10 cellular contexts compared by ENCODE assay signal in genomic region chr5:158463971-158464370, GRCh38.
DNase-seq lines count a peak whose midpoint lies in the region; ATAC-seq and TF ChIP-seq lines count a peak whose summit lies in the region.
"Had no signal": no experiment of that assay in that cellular context is flagged by ENCODE, and none has a peak within 500 bp of the region (broad histone marks: within the 10 kb centered on the region; RNA-seq: fewer than 3 reads in every experiment).

No MANE protein-coding gene starts in this region.

- intact Hi-C loops in gastrocnemius medialis (cut with DNase I; ENCODE audit: low total_unique reads) (loop anchor here (10.0 kb wide), 2 partner anchors 91 to 641 kb away; no protein-coding TSS in a partner anchor), stomach (cut with DNase I; ENCODE audit: low total_unique reads) (no loop called here)

- TF ChIP-seq POLR2A in gastrocnemius medialis (IDR thresholded peaks at IDR 0.05) (no peak), stomach (IDR thresholded peaks at IDR 0.05) (no peak)

- no peak for TF ChIP-seq CTCF in GM13977 (IDR thresholded peaks at IDR 0.05; ENCODE audit: extremely low read depth, insufficient read depth, missing control alignments)
- TF ChIP-seq CTCF in fibroblast of pulmonary artery (IDR thresholded peaks at IDR 0.05; ENCODE audit: low read length, missing control alignments): no peak
- TF ChIP-seq CTCF in gastrocnemius medialis (IDR thresholded peaks at IDR 0.05 in 4 of 5, conservative IDR thresholded peaks at IDR 0.05 in 1 of 5): no peak
- TF ChIP-seq CTCF in stomach (IDR thresholded peaks at IDR 0.05): no peak

- no peak for TF ChIP-seq EP300 in stomach (IDR thresholded peaks at IDR 0.05)

- H3K4me1 ChIP-seq in gastrocnemius medialis: peaks cover 7 to 10% of the 10 kb centered on the region in 2 donors
- H3K4me1 ChIP-seq in stomach: peaks cover 0 to 7% (median 1%) of the 10 kb centered on the region in 4 donors

- no peaks in the 10 kb centered on the region for H3K27me3 ChIP-seq in gastrocnemius medialis
- H3K27me3 ChIP-seq in stomach: no peaks in the 10 kb centered on the region
- H3K27me3 ChIP-seq: heart right ventricle had no signal

- ATAC-seq in gastrocnemius medialis: peak; percentile 57 to 67

- H3K4me3 ChIP-seq in fibroblast of pulmonary artery (replicated peaks; ENCODE audit: low read depth, low read length) (no peak overlapping the region), gastrocnemius medialis (no peak overlapping the region), stomach (no peak overlapping the region)
- H3K4me3 ChIP-seq: heart right ventricle had no signal

- H3K27ac ChIP-seq in gastrocnemius medialis: peak overlapping the region in 3 of 4 donors; percentile 36 to 59 (median 49)
- H3K27ac ChIP-seq in stomach: peak overlapping the region in 2 of 5 donors; percentile 25 to 37

- in situ Hi-C loops in GM13977 (cut with MboI; ENCODE audit: low pct_unique_long_range_greater_than_20kb, low sequenced_read_pairs, unreplicated experiment): no loop called here
- in situ Hi-C loops in gastrocnemius medialis (cut with MboI; ENCODE audit: low sequenced_read_pairs in 4 of 4): loop anchor here in 1 of 4 donors (25.0 kb wide), 1 partner anchor 648 kb away; no protein-coding TSS in a partner anchor
- in situ Hi-C loops in KBM-7 (cut with MboI; ENCODE audit: low pct_unique_long_range_greater_than_20kb, low sequenced_read_pairs): no loop called here

- DNase-seq in GM13977 (ENCODE audit: low spot score) (peak; percentile 21), NOMO-1 (lab: John Stamatoyannopoulos, UW; ENCODE audit: unreplicated experiment in 2 of 2) (peak; percentile 63 to 79), fibroblast of pulmonary artery (ENCODE audit: low read depth) (peak; percentile 66), gastrocnemius medialis (peak; percentile 30 to 70), KBM-7 (no peak), stomach (no peak), Kasumi-1 (lab: John Stamatoyannopoulos, UW) (no peak), Ammon's horn (ENCODE audit: low spot score) (no peak)
- DNase-seq: NCI-H69 had no signal

- 66 to 78% (median 75%) methylated on average over 4 of the region's 4 CpGs for WGBS in stomach, 5 donors

- H3K9me3 ChIP-seq in gastrocnemius medialis (no peaks in the 10 kb centered on the region), stomach (no peaks in the 10 kb centered on the region)
- H3K9me3 ChIP-seq: heart right ventricle had no signal

- H3K36me3 ChIP-seq in gastrocnemius medialis: no peaks in the 10 kb centered on the region
- H3K36me3 ChIP-seq in stomach: no peaks in the 10 kb centered on the region
- H3K36me3 ChIP-seq: heart right ventricle had no signal

Comparison
In these comparisons a context has a peak if more than half of its experiments do, and no peak if none do; other contexts are left out.
1. DNase-seq: peak in GM13977 (single experiment), NOMO-1 (2 of 2), fibroblast of pulmonary artery (single experiment) and gastrocnemius medialis (2 of 2); none in KBM-7 (single experiment), stomach (single experiment), Kasumi-1 (0 of 2) and Ammon's horn (single experiment).